In the genomic region with DNA sequence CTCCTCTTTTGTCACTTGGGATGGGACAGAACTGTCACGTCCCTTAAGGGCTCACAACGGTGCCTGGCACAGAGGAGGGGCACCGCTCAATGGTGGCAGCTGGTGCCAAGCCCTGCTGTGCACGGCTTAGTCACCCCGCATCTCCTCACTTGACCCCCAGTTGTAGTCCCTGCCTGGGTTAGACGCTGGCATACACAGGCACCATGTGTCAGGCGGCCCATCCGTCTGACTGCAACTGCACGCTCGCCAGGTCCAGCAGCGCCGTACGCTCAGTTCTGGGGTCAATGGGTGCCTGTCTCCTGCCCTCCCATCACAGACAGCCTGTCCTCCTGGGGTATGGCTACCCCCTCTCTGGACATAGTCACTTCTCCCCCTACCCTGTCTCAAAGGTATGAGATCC, we compare ENCODE assay signal across 1 cellular context.
TF ChIP-seq lines count a peak whose summit lies in the region.

No MANE protein-coding gene starts in this region.

TF ChIP-seq in WTC11, 78 proteins besides CTCF, POLR2A, EP300 and RAD21:
- TF ChIP-seq PRRX2 (CRISPR knock-in tag; IDR thresholded peaks at IDR 0.05) (no peak), ZNF671 (CRISPR knock-in tag; IDR thresholded peaks at IDR 0.05) (no peak), FOXP1 (CRISPR knock-in tag; IDR thresholded peaks at IDR 0.05; ENCODE audit: borderline replicate concordance) (no peak), KAT7 (CRISPR knock-in tag; IDR thresholded peaks at IDR 0.05; ENCODE audit: borderline replicate concordance) (no peak), TEAD1 (CRISPR knock-in tag; IDR thresholded peaks at IDR 0.05) (no peak), FOXJ3 (CRISPR knock-in tag; IDR thresholded peaks at IDR 0.05; ENCODE audit: borderline replicate concordance) (no peak), GTF2I (CRISPR knock-in tag; conservative IDR thresholded peaks at IDR 0.05) (no peak), ATF1 (CRISPR knock-in tag; IDR thresholded peaks at IDR 0.05) (no peak), ZNF423 (CRISPR knock-in tag; IDR thresholded peaks at IDR 0.05) (no peak), HMGA2 (CRISPR knock-in tag; IDR thresholded peaks at IDR 0.05) (no peak), TP53 (CRISPR knock-in tag; IDR thresholded peaks at IDR 0.05) (no peak), SMAD4 (CRISPR knock-in tag; IDR thresholded peaks at IDR 0.05) (no peak), NR2C2 (CRISPR knock-in tag; IDR thresholded peaks at IDR 0.05) (no peak), RORB (CRISPR knock-in tag; IDR thresholded peaks at IDR 0.05) (no peak), GRHL2 (CRISPR knock-in tag; IDR thresholded peaks at IDR 0.05; ENCODE audit: insufficient replicate concordance, severe bottlenecking) (no peak)
- TF ChIP-seq, protein P1, sequence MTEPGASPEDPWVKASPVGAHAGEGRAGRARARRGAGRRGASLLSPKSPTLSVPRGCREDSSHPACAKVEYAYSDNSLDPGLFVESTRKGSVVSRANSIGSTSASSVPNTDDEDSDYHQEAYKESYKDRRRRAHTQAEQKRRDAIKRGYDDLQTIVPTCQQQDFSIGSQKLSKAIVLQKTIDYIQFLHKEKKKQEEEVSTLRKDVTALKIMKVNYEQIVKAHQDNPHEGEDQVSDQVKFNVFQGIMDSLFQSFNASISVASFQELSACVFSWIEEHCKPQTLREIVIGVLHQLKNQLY (CRISPR knock-in tag; IDR thresholded peaks at IDR 0.05) = no peak
- TF ChIP-seq, protein P2, sequence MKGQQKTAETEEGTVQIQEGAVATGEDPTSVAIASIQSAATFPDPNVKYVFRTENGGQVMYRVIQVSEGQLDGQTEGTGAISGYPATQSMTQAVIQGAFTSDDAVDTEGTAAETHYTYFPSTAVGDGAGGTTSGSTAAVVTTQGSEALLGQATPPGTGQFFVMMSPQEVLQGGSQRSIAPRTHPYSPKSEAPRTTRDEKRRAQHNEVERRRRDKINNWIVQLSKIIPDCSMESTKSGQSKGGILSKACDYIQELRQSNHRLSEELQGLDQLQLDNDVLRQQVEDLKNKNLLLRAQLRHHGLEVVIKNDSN (CRISPR knock-in tag; IDR thresholded peaks at IDR 0.05) = no peak
- TF ChIP-seq, protein P3, sequence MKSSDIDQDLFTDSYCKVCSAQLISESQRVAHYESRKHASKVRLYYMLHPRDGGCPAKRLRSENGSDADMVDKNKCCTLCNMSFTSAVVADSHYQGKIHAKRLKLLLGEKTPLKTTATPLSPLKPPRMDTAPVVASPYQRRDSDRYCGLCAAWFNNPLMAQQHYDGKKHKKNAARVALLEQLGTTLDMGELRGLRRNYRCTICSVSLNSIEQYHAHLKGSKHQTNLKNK (CRISPR knock-in tag; IDR thresholded peaks at IDR 0.05) = no peak
TF ChIP-seq in WTC11: peak in this region for 0.
